In the genomic region with DNA sequence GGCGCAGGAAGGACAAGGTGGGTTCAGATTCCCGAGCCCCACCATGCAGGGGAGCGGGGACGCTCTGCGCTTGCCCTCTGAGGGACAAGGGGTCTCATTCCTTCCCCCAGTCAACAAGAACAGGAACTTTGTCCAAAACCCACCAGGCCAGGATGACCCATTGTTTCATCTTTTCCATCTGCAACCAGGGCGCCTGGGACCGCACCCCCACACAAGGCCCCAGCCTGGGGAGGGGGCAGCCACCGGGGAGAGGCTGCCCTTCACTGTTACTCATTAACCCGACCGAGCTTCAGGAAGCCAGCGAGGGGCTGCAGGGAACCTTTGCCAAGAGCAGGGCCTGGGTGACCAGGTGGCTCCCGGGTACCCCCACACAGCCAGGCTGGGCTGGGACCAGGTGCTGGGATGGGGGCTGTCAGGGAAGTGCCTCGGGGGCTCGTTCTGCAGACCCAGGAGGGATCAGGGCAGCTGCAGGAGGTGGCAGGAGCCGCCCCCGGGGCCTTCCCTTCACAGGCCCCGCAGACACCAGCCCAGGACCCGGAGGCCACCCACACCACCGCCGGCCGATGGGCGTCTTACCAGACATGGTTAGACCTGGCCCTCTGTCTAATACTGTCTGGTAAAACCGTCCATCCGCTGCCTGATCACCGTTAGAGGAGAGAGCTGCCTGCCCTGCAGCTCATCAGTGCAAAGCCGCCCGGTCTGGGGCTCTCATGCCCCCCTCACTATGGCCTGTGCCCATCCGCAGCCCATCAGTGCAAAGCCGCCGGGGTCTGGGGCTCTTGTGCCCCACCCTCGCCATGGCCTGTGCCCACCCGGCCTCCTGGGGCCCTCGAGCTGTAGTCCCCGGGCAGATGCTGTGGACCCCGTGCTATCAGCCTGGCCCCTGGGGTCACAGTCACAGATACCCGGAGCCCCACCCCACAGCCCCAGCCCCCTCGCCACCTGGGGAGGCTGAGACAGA, we compare ENCODE assay signal across 1 cellular context.
A peak's percentile ranks its signal among the peaks of the same experiment; 100 is the strongest.
TF ChIP-seq lines count a peak whose summit lies in the region.

No MANE protein-coding gene starts in this region.

TF ChIP-seq in HepG2, 621 proteins besides CTCF, POLR2A, EP300 and RAD21 (continued from another document and continues in another):
- TF ChIP-seq, protein P1, sequence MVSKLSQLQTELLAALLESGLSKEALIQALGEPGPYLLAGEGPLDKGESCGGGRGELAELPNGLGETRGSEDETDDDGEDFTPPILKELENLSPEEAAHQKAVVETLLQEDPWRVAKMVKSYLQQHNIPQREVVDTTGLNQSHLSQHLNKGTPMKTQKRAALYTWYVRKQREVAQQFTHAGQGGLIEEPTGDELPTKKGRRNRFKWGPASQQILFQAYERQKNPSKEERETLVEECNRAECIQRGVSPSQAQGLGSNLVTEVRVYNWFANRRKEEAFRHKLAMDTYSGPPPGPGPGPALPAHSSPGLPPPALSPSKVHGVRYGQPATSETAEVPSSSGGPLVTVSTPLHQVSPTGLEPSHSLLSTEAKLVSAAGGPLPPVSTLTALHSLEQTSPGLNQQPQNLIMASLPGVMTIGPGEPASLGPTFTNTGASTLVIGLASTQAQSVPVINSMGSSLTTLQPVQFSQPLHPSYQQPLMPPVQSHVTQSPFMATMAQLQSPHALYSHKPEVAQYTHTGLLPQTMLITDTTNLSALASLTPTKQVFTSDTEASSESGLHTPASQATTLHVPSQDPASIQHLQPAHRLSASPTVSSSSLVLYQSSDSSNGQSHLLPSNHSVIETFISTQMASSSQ (IDR thresholded peaks at IDR 0.05; ENCODE audit: low read depth), result peak; percentile 95
- TF ChIP-seq, protein P1 (CRISPR knock-in tag; IDR thresholded peaks at IDR 0.05; ENCODE audit: borderline replicate concordance), result peak; percentile 97
- TF ChIP-seq ZNF205 (CRISPR knock-in tag; IDR thresholded peaks at IDR 0.05) (no peak), GLI4 (CRISPR knock-in tag; IDR thresholded peaks at IDR 0.05; ENCODE audit: borderline replicate concordance) (no peak), TRIM24 (CRISPR knock-in tag; IDR thresholded peaks at IDR 0.05) (no peak), MIER3 (CRISPR knock-in tag; IDR thresholded peaks at IDR 0.05; ENCODE audit: borderline replicate concordance) (no peak; the same call in 1 of the 2 replicates), ZNF326 (CRISPR knock-in tag; IDR thresholded peaks at IDR 0.05; ENCODE audit: borderline replicate concordance) (no peak), SIX4 (CRISPR knock-in tag; IDR thresholded peaks at IDR 0.05) (no peak), ZFY (CRISPR knock-in tag; IDR thresholded peaks at IDR 0.05) (peak; percentile 70; the same call in 1 of the 2 replicates), IKZF1 (IDR thresholded peaks at IDR 0.05) (no peak), ERF (CRISPR knock-in tag; IDR thresholded peaks at IDR 0.05) (no peak), ZNF614 (CRISPR knock-in tag; IDR thresholded peaks at IDR 0.05; ENCODE audit: borderline replicate concordance) (peak; percentile 36; the same call in 1 of the 2 replicates), KLF9 (CRISPR knock-in tag; IDR thresholded peaks at IDR 0.05; ENCODE audit: low read depth) (no peak), SYNCRIP (IDR thresholded peaks at IDR 0.05; ENCODE audit: insufficient read depth, low read depth, low read length) (no peak), TOPORS (CRISPR knock-in tag; IDR thresholded peaks at IDR 0.05) (no peak), ZNF766 (CRISPR knock-in tag; IDR thresholded peaks at IDR 0.05; ENCODE audit: borderline replicate concordance) (peak; percentile 22; the same call in 1 of the 2 replicates), SP2 (CRISPR knock-in tag; IDR thresholded peaks at IDR 0.05) (no peak), ZNF562 (CRISPR knock-in tag; IDR thresholded peaks at IDR 0.05; ENCODE audit: borderline replicate concordance) (no peak), DR1 (CRISPR knock-in tag; IDR thresholded peaks at IDR 0.05) (no peak; the same call in 1 of the 2 replicates), ELF4 (CRISPR knock-in tag; IDR thresholded peaks at IDR 0.05; ENCODE audit: borderline replicate concordance) (no peak), WIZ (CRISPR knock-in tag; IDR thresholded peaks at IDR 0.05) (0 out of 2 replicates have a peak, but pooled peaks have one; percentile 45), ZSCAN30 (CRISPR knock-in tag; IDR thresholded peaks at IDR 0.05) (no peak), ZNF549 (CRISPR knock-in tag; IDR thresholded peaks at IDR 0.05) (no peak), NFE2L2 (IDR thresholded peaks at IDR 0.05; ENCODE audit: low read length) (no peak), DNMT1 (CRISPR knock-in tag; IDR thresholded peaks at IDR 0.05) (0 out of 2 replicates have a peak, but pooled peaks have one; percentile 59)
- TF ChIP-seq, protein P2, sequence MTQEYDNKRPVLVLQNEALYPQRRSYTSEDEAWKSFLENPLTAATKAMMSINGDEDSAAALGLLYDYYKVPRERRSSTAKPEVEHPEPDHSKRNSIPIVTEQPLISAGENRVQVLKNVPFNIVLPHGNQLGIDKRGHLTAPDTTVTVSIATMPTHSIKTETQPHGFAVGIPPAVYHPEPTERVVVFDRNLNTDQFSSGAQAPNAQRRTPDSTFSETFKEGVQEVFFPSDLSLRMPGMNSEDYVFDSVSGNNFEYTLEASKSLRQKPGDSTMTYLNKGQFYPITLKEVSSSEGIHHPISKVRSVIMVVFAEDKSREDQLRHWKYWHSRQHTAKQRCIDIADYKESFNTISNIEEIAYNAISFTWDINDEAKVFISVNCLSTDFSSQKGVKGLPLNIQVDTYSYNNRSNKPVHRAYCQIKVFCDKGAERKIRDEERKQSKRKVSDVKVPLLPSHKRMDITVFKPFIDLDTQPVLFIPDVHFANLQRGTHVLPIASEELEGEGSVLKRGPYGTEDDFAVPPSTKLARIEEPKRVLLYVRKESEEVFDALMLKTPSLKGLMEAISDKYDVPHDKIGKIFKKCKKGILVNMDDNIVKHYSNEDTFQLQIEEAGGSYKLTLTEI (CRISPR knock-in tag; conservative IDR thresholded peaks at IDR 0.05), result no peak
- TF ChIP-seq, protein P3, sequence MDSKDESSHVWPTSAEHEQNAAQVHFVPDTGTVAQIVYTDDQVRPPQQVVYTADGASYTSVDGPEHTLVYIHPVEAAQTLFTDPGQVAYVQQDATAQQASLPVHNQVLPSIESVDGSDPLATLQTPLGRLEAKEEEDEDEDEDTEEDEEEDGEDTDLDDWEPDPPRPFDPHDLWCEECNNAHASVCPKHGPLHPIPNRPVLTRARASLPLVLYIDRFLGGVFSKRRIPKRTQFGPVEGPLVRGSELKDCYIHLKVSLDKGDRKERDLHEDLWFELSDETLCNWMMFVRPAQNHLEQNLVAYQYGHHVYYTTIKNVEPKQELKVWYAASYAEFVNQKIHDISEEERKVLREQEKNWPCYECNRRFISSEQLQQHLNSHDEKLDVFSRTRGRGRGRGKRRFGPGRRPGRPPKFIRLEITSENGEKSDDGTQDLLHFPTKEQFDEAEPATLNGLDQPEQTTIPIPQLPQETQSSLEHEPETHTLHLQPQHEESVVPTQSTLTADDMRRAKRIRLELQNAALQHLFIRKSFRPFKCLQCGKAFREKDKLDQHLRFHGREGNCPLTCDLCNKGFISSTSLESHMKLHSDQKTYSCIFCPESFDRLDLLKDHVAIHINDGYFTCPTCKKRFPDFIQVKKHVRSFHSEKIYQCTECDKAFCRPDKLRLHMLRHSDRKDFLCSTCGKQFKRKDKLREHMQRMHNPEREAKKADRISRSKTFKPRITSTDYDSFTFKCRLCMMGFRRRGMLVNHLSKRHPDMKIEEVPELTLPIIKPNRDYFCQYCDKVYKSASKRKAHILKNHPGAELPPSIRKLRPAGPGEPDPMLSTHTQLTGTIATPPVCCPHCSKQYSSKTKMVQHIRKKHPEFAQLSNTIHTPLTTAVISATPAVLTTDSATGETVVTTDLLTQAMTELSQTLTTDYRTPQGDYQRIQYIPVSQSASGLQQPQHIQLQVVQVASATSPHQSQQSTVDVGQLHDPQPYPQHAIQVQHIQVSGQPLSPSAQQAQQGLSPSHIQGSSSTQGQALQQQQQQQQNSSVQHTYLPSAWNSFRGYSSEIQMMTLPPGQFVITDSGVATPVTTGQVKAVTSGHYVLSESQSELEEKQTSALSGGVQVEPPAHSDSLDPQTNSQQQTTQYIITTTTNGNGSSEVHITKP (CRISPR knock-in tag; IDR thresholded peaks at IDR 0.05; ENCODE audit: low read depth), result 0 out of 2 replicates have a peak, but pooled peaks have one; percentile 6
- TF ChIP-seq, protein P4, sequence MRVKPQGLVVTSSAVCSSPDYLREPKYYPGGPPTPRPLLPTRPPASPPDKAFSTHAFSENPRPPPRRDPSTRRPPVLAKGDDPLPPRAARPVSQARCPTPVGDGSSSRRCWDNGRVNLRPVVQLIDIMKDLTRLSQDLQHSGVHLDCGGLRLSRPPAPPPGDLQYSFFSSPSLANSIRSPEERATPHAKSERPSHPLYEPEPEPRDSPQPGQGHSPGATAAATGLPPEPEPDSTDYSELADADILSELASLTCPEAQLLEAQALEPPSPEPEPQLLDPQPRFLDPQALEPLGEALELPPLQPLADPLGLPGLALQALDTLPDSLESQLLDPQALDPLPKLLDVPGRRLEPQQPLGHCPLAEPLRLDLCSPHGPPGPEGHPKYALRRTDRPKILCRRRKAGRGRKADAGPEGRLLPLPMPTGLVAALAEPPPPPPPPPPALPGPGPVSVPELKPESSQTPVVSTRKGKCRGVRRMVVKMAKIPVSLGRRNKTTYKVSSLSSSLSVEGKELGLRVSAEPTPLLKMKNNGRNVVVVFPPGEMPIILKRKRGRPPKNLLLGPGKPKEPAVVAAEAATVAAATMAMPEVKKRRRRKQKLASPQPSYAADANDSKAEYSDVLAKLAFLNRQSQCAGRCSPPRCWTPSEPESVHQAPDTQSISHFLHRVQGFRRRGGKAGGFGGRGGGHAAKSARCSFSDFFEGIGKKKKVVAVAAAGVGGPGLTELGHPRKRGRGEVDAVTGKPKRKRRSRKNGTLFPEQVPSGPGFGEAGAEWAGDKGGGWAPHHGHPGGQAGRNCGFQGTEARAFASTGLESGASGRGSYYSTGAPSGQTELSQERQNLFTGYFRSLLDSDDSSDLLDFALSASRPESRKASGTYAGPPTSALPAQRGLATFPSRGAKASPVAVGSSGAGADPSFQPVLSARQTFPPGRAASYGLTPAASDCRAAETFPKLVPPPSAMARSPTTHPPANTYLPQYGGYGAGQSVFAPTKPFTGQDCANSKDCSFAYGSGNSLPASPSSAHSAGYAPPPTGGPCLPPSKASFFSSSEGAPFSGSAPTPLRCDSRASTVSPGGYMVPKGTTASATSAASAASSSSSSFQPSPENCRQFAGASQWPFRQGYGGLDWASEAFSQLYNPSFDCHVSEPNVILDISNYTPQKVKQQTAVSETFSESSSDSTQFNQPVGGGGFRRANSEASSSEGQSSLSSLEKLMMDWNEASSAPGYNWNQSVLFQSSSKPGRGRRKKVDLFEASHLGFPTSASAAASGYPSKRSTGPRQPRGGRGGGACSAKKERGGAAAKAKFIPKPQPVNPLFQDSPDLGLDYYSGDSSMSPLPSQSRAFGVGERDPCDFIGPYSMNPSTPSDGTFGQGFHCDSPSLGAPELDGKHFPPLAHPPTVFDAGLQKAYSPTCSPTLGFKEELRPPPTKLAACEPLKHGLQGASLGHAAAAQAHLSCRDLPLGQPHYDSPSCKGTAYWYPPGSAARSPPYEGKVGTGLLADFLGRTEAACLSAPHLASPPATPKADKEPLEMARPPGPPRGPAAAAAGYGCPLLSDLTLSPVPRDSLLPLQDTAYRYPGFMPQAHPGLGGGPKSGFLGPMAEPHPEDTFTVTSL (CRISPR knock-in tag; IDR thresholded peaks at IDR 0.05; ENCODE audit: borderline replicate concordance), result no peak
- TF ChIP-seq, protein P5, sequence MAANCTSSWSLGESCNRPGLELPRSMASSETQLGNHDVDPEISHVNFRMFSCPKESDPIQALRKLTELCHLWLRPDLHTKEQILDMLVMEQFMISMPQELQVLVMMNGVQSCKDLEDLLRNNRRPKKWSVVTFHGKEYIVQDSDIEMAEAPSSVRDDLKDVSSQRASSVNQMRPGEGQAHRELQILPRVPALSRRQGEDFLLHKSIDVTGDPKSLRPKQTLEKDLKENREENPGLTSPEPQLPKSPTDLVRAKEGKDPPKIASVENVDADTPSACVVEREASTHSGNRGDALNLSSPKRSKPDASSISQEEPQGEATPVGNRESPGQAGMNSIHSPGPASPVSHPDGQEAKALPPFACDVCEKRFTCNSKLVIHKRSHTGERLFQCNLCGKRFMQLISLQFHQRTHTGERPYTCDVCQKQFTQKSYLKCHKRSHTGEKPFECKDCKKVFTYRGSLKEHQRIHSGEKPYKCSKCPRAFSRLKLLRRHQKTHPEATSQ (CRISPR knock-in tag; IDR thresholded peaks at IDR 0.05; ENCODE audit: borderline replicate concordance), result no peak
- TF ChIP-seq, protein P6, sequence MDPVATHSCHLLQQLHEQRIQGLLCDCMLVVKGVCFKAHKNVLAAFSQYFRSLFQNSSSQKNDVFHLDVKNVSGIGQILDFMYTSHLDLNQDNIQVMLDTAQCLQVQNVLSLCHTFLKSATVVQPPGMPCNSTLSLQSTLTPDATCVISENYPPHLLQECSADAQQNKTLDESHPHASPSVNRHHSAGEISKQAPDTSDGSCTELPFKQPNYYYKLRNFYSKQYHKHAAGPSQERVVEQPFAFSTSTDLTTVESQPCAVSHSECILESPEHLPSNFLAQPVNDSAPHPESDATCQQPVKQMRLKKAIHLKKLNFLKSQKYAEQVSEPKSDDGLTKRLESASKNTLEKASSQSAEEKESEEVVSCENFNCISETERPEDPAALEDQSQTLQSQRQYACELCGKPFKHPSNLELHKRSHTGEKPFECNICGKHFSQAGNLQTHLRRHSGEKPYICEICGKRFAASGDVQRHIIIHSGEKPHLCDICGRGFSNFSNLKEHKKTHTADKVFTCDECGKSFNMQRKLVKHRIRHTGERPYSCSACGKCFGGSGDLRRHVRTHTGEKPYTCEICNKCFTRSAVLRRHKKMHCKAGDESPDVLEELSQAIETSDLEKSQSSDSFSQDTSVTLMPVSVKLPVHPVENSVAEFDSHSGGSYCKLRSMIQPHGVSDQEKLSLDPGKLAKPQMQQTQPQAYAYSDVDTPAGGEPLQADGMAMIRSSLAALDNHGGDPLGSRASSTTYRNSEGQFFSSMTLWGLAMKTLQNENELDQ (CRISPR knock-in tag; IDR thresholded peaks at IDR 0.05; ENCODE audit: borderline replicate concordance), result no peak
- TF ChIP-seq, protein P7, sequence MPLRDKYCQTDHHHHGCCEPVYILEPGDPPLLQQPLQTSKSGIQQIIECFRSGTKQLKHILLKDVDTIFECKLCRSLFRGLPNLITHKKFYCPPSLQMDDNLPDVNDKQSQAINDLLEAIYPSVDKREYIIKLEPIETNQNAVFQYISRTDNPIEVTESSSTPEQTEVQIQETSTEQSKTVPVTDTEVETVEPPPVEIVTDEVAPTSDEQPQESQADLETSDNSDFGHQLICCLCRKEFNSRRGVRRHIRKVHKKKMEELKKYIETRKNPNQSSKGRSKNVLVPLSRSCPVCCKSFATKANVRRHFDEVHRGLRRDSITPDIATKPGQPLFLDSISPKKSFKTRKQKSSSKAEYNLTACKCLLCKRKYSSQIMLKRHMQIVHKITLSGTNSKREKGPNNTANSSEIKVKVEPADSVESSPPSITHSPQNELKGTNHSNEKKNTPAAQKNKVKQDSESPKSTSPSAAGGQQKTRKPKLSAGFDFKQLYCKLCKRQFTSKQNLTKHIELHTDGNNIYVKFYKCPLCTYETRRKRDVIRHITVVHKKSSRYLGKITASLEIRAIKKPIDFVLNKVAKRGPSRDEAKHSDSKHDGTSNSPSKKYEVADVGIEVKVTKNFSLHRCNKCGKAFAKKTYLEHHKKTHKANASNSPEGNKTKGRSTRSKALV (CRISPR knock-in tag; IDR thresholded peaks at IDR 0.05), result peak; percentile 64; the same call in 1 of the 2 replicates
